In the genomic region with DNA sequence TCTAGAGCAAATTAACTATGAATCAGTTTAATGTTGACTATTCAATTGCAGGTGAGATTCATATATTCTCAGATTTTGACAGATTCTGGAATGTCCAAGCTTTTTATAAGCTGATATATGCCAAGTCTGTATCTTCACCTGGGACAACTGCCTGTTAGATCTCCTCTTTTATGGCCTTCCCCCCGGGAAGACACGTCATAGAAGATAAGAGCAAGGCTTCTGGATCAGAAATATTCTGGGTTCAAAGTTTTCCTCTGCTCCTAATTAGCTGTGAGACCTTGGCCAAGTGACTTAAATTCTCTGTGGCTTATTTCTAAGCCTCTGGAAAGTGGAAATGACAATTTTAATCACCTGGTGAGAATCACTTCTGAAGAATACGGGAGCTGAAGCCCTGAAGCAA, we compare ENCODE assay signal across 10 cellular contexts.
"Had no signal": no experiment of that assay in that cellular context is flagged by ENCODE, and none has a peak within 500 bp of the region (broad histone marks: within the 10 kb centered on the region; RNA-seq: fewer than 3 reads in every experiment).

No MANE protein-coding gene starts in this region.

- H3K4me2 ChIP-seq: GM23338 had no signal

- H3K9me3 ChIP-seq: HAP-1 had no signal

- H3K27ac ChIP-seq: GM23248 had no signal

- H3K36me3 ChIP-seq: HAP-1 had no signal

- H3K4me3 ChIP-seq: GM23248, GM23338, HAP-1 had no signal

- FAIRE-seq: H1, H54 had no signal

- ATAC-seq: GM23338, HCT116 had no signal

- H2AFZ ChIP-seq: GM23248, GM23338 had no signal

- H3K4me1 ChIP-seq: HAP-1 had no signal

- DNase-seq: GM23248, GOT3, H9, HCEC 1CT, HFFc6 had no signal
